In genomic region chr16:3131755-3132377, GRCh38 we compare ENCODE assay signal across 2 cellular contexts.
A peak's percentile ranks its signal among the peaks of the same experiment; 100 is the strongest.
TF ChIP-seq lines count a peak whose summit lies in the region.

No MANE protein-coding gene starts in this region.

TF ChIP-seq in GM23338, 12 proteins besides CTCF, POLR2A, EP300 and RAD21 (continued from another document):
- no peak for TF ChIP-seq ZNF462 (CRISPR knock-in tag; IDR thresholded peaks at IDR 0.05)
TF ChIP-seq in GM23338: peak in this region for 0.

TF ChIP-seq in K562, 482 proteins besides CTCF, POLR2A, EP300 and RAD21 (continued from another document):
- TF ChIP-seq ATF1 (CRISPR knock-in tag; IDR thresholded peaks at IDR 0.05) (no peak), ATF1 (tag; IDR thresholded peaks at IDR 0.05) (0 out of 2 replicates have a peak, but pooled peaks have one; percentile 15), ZFX (CRISPR knock-in tag; IDR thresholded peaks at IDR 0.05) (0 out of 2 replicates have a peak, but pooled peaks have one; percentile 28), HMGXB4 (CRISPR knock-in tag; IDR thresholded peaks at IDR 0.05) (0 out of 2 replicates have a peak, but pooled peaks have one; percentile 45), CC2D1A (IDR thresholded peaks at IDR 0.05) (peak; percentile 98), NFYB (IDR thresholded peaks at IDR 0.05; ENCODE audit: extremely low read depth, insufficient read length) (no peak), TFAM (CRISPR knock-in tag; conservative IDR thresholded peaks at IDR 0.05) (no peak), CAMTA2 (CRISPR knock-in tag; conservative IDR thresholded peaks at IDR 0.05) (no peak), ZNF175 (CRISPR knock-in tag; IDR thresholded peaks at IDR 0.05; ENCODE audit: low read depth) (no peak), CBFB (CRISPR knock-in tag; IDR thresholded peaks at IDR 0.05) (no peak), CREM (IDR thresholded peaks at IDR 0.05; ENCODE audit: low read depth) (0 out of 2 replicates have a peak, but pooled peaks have one; percentile 14), VEZF1 (CRISPR knock-in tag; IDR thresholded peaks at IDR 0.05) (peak; percentile 54; the same call in 1 of the 2 replicates), MLLT1 (IDR thresholded peaks at IDR 0.05) (peak in 1 of 2 experiments; percentile 68; a peak in 1 of 4 replicates), ZNF263 (CRISPR knock-in tag; IDR thresholded peaks at IDR 0.05; ENCODE audit: borderline replicate concordance) (no peak), MEIS2 (IDR thresholded peaks at IDR 0.05; ENCODE audit: partially characterized antibody) (peak; percentile 3), ZNF785 (CRISPR knock-in tag; IDR thresholded peaks at IDR 0.05) (no peak), ZBTB5 (IDR thresholded peaks at IDR 0.05) (peak; percentile 96), IFI16 (CRISPR knock-in tag; IDR thresholded peaks at IDR 0.05) (no peak), RB1 (IDR thresholded peaks at IDR 0.05; ENCODE audit: low read depth) (peak; percentile 39; the same call in 1 of the 2 replicates), PRMT5 (CRISPR knock-in tag; IDR thresholded peaks at IDR 0.05) (no peak), ZNF324 (CRISPR knock-in tag; IDR thresholded peaks at IDR 0.05) (no peak)
- TF ChIP-seq, protein P1, sequence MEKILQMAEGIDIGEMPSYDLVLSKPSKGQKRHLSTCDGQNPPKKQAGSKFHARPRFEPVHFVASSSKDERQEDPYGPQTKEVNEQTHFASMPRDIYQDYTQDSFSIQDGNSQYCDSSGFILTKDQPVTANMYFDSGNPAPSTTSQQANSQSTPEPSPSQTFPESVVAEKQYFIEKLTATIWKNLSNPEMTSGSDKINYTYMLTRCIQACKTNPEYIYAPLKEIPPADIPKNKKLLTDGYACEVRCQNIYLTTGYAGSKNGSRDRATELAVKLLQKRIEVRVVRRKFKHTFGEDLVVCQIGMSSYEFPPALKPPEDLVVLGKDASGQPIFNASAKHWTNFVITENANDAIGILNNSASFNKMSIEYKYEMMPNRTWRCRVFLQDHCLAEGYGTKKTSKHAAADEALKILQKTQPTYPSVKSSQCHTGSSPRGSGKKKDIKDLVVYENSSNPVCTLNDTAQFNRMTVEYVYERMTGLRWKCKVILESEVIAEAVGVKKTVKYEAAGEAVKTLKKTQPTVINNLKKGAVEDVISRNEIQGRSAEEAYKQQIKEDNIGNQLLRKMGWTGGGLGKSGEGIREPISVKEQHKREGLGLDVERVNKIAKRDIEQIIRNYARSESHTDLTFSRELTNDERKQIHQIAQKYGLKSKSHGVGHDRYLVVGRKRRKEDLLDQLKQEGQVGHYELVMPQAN (IDR thresholded peaks at IDR 0.05; ENCODE audit: borderline replicate concordance), result 0 out of 2 replicates have a peak, but pooled peaks have one; percentile 9
- TF ChIP-seq, protein P2, sequence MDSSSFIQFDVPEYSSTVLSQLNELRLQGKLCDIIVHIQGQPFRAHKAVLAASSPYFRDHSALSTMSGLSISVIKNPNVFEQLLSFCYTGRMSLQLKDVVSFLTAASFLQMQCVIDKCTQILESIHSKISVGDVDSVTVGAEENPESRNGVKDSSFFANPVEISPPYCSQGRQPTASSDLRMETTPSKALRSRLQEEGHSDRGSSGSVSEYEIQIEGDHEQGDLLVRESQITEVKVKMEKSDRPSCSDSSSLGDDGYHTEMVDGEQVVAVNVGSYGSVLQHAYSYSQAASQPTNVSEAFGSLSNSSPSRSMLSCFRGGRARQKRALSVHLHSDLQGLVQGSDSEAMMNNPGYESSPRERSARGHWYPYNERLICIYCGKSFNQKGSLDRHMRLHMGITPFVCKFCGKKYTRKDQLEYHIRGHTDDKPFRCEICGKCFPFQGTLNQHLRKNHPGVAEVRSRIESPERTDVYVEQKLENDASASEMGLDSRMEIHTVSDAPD (CRISPR knock-in tag; IDR thresholded peaks at IDR 0.05), result no peak
- TF ChIP-seq, protein P3, sequence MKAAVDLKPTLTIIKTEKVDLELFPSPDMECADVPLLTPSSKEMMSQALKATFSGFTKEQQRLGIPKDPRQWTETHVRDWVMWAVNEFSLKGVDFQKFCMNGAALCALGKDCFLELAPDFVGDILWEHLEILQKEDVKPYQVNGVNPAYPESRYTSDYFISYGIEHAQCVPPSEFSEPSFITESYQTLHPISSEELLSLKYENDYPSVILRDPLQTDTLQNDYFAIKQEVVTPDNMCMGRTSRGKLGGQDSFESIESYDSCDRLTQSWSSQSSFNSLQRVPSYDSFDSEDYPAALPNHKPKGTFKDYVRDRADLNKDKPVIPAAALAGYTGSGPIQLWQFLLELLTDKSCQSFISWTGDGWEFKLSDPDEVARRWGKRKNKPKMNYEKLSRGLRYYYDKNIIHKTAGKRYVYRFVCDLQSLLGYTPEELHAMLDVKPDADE (conservative IDR thresholded peaks at IDR 0.05; ENCODE audit: control insufficient read depth, low read depth, low read length), result 0 out of 2 replicates have a peak, but pooled peaks have one; percentile 40
- TF ChIP-seq, protein P4, sequence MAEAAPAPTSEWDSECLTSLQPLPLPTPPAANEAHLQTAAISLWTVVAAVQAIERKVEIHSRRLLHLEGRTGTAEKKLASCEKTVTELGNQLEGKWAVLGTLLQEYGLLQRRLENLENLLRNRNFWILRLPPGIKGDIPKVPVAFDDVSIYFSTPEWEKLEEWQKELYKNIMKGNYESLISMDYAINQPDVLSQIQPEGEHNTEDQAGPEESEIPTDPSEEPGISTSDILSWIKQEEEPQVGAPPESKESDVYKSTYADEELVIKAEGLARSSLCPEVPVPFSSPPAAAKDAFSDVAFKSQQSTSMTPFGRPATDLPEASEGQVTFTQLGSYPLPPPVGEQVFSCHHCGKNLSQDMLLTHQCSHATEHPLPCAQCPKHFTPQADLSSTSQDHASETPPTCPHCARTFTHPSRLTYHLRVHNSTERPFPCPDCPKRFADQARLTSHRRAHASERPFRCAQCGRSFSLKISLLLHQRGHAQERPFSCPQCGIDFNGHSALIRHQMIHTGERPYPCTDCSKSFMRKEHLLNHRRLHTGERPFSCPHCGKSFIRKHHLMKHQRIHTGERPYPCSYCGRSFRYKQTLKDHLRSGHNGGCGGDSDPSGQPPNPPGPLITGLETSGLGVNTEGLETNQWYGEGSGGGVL (CRISPR knock-in tag; IDR thresholded peaks at IDR 0.05), result no peak
